Comparison of ENCODE assay signal across 19 cellular contexts in genomic region chr1:109235137-109235536, GRCh38.
"Had no signal": no experiment of that assay in that cellular context is flagged by ENCODE, and none has a peak within 500 bp of the region (broad histone marks: within the 10 kb centered on the region; RNA-seq: fewer than 3 reads in every experiment).

No MANE protein-coding gene starts in this region.

- H3K27me3 Mint-ChIP-seq: T-cell had no signal

- H3K4me1 Mint-ChIP-seq: immature natural killer cell had no signal

- H3K4me1 ChIP-seq: right lobe of liver had no signal

- H3K4me2 ChIP-seq: smooth muscle cell had no signal

- H3K9me3 Mint-ChIP-seq: dendritic cell treated with granulocyte-macrophage colony-stimulating factor and Interleukin-4, amounts not matched to agents 40 ng/mL and 50 ng/mL, for 4 days; immature natural killer cell; T-cell had no signal

- H3K4me3 ChIP-seq: adrenal gland, esophagus muscularis mucosa, gastroesophageal sphincter, ovary, right lobe of liver, smooth muscle cell, thoracic aorta, upper lobe of left lung had no signal

- H3K36me3 ChIP-seq: ovary had no signal

- H3K4me3 Mint-ChIP-seq: dendritic cell treated with granulocyte-macrophage colony-stimulating factor and Interleukin-4, amounts not matched to agents 40 ng/mL and 50 ng/mL, for 4 days; immature natural killer cell; T-cell had no signal

- H3K27ac ChIP-seq: adrenal gland, esophagus muscularis mucosa, gastroesophageal sphincter, ovary, right lobe of liver, thoracic aorta, upper lobe of left lung had no signal

- H3K27ac Mint-ChIP-seq: dendritic cell treated with granulocyte-macrophage colony-stimulating factor and Interleukin-4, amounts not matched to agents 40 ng/mL and 50 ng/mL, for 4 days; immature natural killer cell had no signal

- H3K27me3 ChIP-seq: adrenal gland, esophagus muscularis mucosa, gastroesophageal sphincter, ovary, right lobe of liver, upper lobe of left lung had no signal

- H3K9me3 ChIP-seq: adrenal gland, esophagus muscularis mucosa, gastroesophageal sphincter, ovary, right lobe of liver, thoracic aorta, upper lobe of left lung had no signal

- DNase-seq: activated CD4-positive, alpha-beta T cell treated with anti-CD3 and anti-CD28 coated beads, Interleukin-2, amount 50 U/mL, for 48 hours; activated CD8-positive, alpha-beta memory T cell treated with anti-CD3 and anti-CD28 coated beads, Interleukin-2, amount 50 U/mL, for 4 hours; activated naive CD4-positive, alpha-beta T cell treated with Interleukin-2 at 50 U/mL for 16 hours; effector CD8-positive, alpha-beta T cell; immature natural killer cell; left ventricle myocardium superior; ovary; right lobe of liver; SIG-M5; stimulated activated CD4-positive, alpha-beta T cell treated with anti-CD3 and anti-CD28 coated beads, Interleukin-4, amount 100 ng/mL, for 1 hour; T-cell; T1000; upper lobe of left lung had no signal
